In the genomic region with DNA sequence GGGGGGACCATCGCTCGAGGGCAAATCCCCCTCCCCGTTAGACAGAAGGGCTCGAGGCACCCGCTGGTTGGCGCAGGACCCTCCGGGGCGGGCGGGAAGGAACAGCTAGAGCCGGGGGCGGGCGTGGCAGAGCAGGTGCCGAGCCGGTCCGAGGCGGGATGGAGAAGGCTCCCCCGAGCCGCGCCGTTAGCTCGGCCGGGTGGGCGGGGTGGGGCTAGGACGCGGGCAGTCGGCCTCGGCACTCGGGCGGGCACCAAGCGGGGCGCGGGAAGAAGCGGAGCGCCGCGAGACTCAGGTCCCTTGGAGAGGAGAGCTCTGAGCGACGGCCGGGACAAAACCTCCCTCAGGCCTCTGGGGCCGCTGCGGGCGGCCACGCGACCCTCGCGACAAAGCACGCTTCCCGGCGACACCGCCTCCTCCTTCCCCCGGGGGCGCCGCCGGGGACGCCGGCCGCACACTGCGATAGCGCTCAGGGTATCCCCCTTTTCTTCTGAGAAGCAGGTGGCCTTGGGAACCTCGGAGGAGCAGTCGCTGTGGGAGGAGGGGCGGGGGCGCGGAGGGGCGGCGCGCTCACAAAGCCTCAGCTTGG, we compare ENCODE assay signal across 9 cellular contexts. TPM values are rescaled to one million over a fixed set of nuclear protein-coding genes. Genes with fewer than 3 reads are reported as not detected.
A peak's percentile ranks its signal among the peaks of the same experiment; 100 is the strongest.
DNase-seq lines count a peak whose midpoint lies in the region; ATAC-seq, FAIRE-seq and TF ChIP-seq lines count a peak whose summit lies in the region.
"Had no signal": no experiment of that assay in that cellular context is flagged by ENCODE, and none has a peak within 500 bp of the region (broad histone marks: within the 10 kb centered on the region; RNA-seq: fewer than 3 reads in every experiment).

No MANE protein-coding gene starts in this region.

- DNase-seq in adrenal gland, result peak in 2 of 7 donors; percentile 44 to 55
- DNase-seq in kidney, result peak; percentile 80
- no peak for DNase-seq in thoracic aorta (ENCODE audit: low spot score)
- DNase-seq in NCI-H774 (lab: John Stamatoyannopoulos, UW), result no peak
- no peak for DNase-seq in activated CD4-positive, alpha-beta memory T cell treated with anti-CD3 and anti-CD28 coated beads for 36 hours
- DNase-seq: natural killer cell had no signal

- H3K27ac ChIP-seq in adrenal gland, result peak overlapping the region in 3 of 5 donors; percentile 45 to 77 (median 64)
- H3K27ac ChIP-seq in kidney (ENCODE audit: low read depth in 2 of 2, low read length in 2 of 2), result peak overlapping the region; percentile 75 to 88
- H3K27ac ChIP-seq in thoracic aorta, result peak overlapping the region; percentile 65

- TF ChIP-seq POLR2A in GM18505 (IDR thresholded peaks at IDR 0.05; ENCODE audit: borderline replicate concordance, extremely low read depth, insufficient read depth, insufficient read length) (no peak), adrenal gland (IDR thresholded peaks at IDR 0.05) (peak in 1 of 2 donors; percentile 10)

- intact Hi-C loops in adrenal gland (cut with DNase I), result loop anchor here (5.0 kb wide), 1 partner anchor 274 kb away; no protein-coding TSS in a partner anchor
- intact Hi-C loops in kidney (cut with DNase I), result no loop called here
- intact Hi-C loops in activated CD4-positive, alpha-beta memory T cell treated with anti-CD3 and anti-CD28 coated beads for 36 hours (cut with micrococcal nuclease), result no loop called here

- H3K4me3 ChIP-seq in adrenal gland (peak overlapping the region in 3 of 4 donors; percentile 26 to 84 (median 77)), kidney (ENCODE audit: low read length in 2 of 2) (peak overlapping the region; percentile 45 to 65), thoracic aorta (peak overlapping the region; percentile 97)

- POLR2A ChIA-PET in activated CD4-positive, alpha-beta memory T cell treated with anti-CD3 and anti-CD28 coated beads for 36 hours (lab: Charles Lee), result no interaction called here

- H3K9ac ChIP-seq in kidney (ENCODE audit: low read length in 2 of 2), result peak overlapping the region; percentile 8 to 66

- WGBS in adrenal gland, 4 donors, result 1 to 11% (median 3%) methylated on average over 9 to 67 of the region's 67 CpGs

- no peaks in the 10 kb centered on the region for H3K4me1 Mint-ChIP-seq in activated CD4-positive, alpha-beta memory T cell treated with anti-CD3 and anti-CD28 coated beads for 36 hours (ENCODE audit: low read depth)
- H3K4me1 Mint-ChIP-seq: natural killer cell had no signal

- H3K4me3 Mint-ChIP-seq in activated CD4-positive, alpha-beta memory T cell treated with anti-CD3 and anti-CD28 coated beads for 36 hours, result no peak overlapping the region

- H3K27ac Mint-ChIP-seq in activated CD4-positive, alpha-beta memory T cell treated with anti-CD3 and anti-CD28 coated beads for 36 hours, result no peak overlapping the region
- H3K27ac Mint-ChIP-seq: natural killer cell had no signal

- no peak for TF ChIP-seq CTCF in adrenal gland (IDR thresholded peaks at IDR 0.05)
- no peak for TF ChIP-seq CTCF in kidney (IDR thresholded peaks at IDR 0.05; ENCODE audit: borderline replicate concordance, extremely low read depth, insufficient read depth)
- no peak for TF ChIP-seq CTCF in thoracic aorta (IDR thresholded peaks at IDR 0.05)

- H3K4me1 ChIP-seq in adrenal gland (replicated peaks in 1 of 2) (peaks cover 6 to 12% of the 10 kb centered on the region in 2 donors), kidney (ENCODE audit: control insufficient read depth in 1 of 2, insufficient read depth in 1 of 2, low read depth in 1 of 2, low read length in 2 of 2) (peaks cover 17% of the 10 kb centered on the region in 2 donors), thoracic aorta (ENCODE audit: control insufficient read depth in 1 of 2, low read depth in 2 of 2) (peaks cover 0 to 3% of the 10 kb centered on the region in 2 donors)

- CTCF ChIA-PET in activated CD4-positive, alpha-beta memory T cell treated with anti-CD3 and anti-CD28 coated beads for 36 hours (lab: Charles Lee), result interaction anchor here (1.0 kb wide), 1 partner anchor 14 kb away, joined by 3 read pairs; no protein-coding TSS in a partner anchor

- no peaks in the 10 kb centered on the region for H3K36me3 Mint-ChIP-seq in activated CD4-positive, alpha-beta memory T cell treated with anti-CD3 and anti-CD28 coated beads for 36 hours
- H3K36me3 Mint-ChIP-seq: natural killer cell had no signal

- H3K9me3 ChIP-seq in adrenal gland (replicated peaks in 1 of 3), result no peaks in the 10 kb centered on the region
- H3K9me3 ChIP-seq in kidney (ENCODE audit: control insufficient read depth in 1 of 2, low read length in 2 of 2), result no peaks in the 10 kb centered on the region
- no peaks in the 10 kb centered on the region for H3K9me3 ChIP-seq in thoracic aorta

- H3K36me3 ChIP-seq in adrenal gland (replicated peaks in 1 of 2) (no peaks in the 10 kb centered on the region), kidney (ENCODE audit: control insufficient read depth in 1 of 2, insufficient read depth in 2 of 2, low read length in 2 of 2) (no peaks in the 10 kb centered on the region), thoracic aorta (no peaks in the 10 kb centered on the region)

- FAIRE-seq in kidney (lab: Jason Lieb, UNC), result no peak

- peaks cover 19% of the 10 kb centered on the region for H3K27me3 Mint-ChIP-seq in activated CD4-positive, alpha-beta memory T cell treated with anti-CD3 and anti-CD28 coated beads for 36 hours

- peak; percentile 29 for ATAC-seq in GM18505 (IDR thresholded peaks at IDR 0.05; ENCODE audit: unreplicated experiment)
- peak; percentile 29 for ATAC-seq in HG03045 (IDR thresholded peaks at IDR 0.05; ENCODE audit: unreplicated experiment)
- no peak for ATAC-seq in thoracic aorta (ENCODE audit: insufficient number of reproducible peaks, low FRiP score, low read depth)
- no peak for ATAC-seq in GM21367 (IDR thresholded peaks at IDR 0.05; ENCODE audit: unreplicated experiment)

- H3K9me3 Mint-ChIP-seq in activated CD4-positive, alpha-beta memory T cell treated with anti-CD3 and anti-CD28 coated beads for 36 hours, result no peaks in the 10 kb centered on the region
- H3K9me3 Mint-ChIP-seq: natural killer cell had no signal

- H3K27me3 ChIP-seq in adrenal gland (no peaks in the 10 kb centered on the region), thoracic aorta (replicated peaks; ENCODE audit: insufficient read depth) (no peaks in the 10 kb centered on the region)

RNA-seq across cellular contexts. Expression of a gene that starts 0.7 kb away (rescaled TPM):
- total RNA-seq in adrenal gland, result 10 to 100 TPM; 35.5 to 84.6 (median 46.8) TPM
- 10 to 100 TPM; 55.3 to 87.9 (median 68.7) TPM for polyA plus RNA-seq in adrenal gland
- 21.5 TPM for total RNA-seq in kidney
- polyA plus RNA-seq in kidney (ENCODE audit: insufficient read depth, low read depth, low replicate concordance), result 28.0 TPM
- total RNA-seq in thoracic aorta, result 10 to 100 TPM; 19.8 to 24.9 TPM
- not detected for total RNA-seq in activated CD4-positive, alpha-beta memory T cell treated with anti-CD3 and anti-CD28 coated beads for 36 hours
- total RNA-seq: natural killer cell had no signal

Comparison
In these comparisons a context has a peak if more than half of its experiments do, and no peak if none do; other contexts are left out.
1. ATAC-seq: peak in GM18505 (single experiment) and HG03045 (single experiment); none in thoracic aorta (single experiment) and GM21367 (single experiment).
2. RNA of a gene that starts 0.7 kb away (total RNA-seq): 35.5 to 84.6 TPM in adrenal gland, 19.8 to 24.9 TPM in thoracic aorta and 21.5 TPM in kidney (single experiment); not detected in activated CD4-positive, alpha-beta memory T cell treated with anti-CD3 and anti-CD28 coated beads for 36 hours; every median in the first group is over 10 times any median in the second.
3. intact Hi-C loops: an anchor here in adrenal gland (5.0 kb wide); none called in kidney and activated CD4-positive, alpha-beta memory T cell treated with anti-CD3 and anti-CD28 coated beads for 36 hours.
4. Peak in every context shown above with its lines, with median percentiles within 50 percentile points of each other: H3K27ac ChIP-seq and H3K4me3 ChIP-seq.